17 cellular contexts compared by ENCODE assay signal in the genomic region with DNA sequence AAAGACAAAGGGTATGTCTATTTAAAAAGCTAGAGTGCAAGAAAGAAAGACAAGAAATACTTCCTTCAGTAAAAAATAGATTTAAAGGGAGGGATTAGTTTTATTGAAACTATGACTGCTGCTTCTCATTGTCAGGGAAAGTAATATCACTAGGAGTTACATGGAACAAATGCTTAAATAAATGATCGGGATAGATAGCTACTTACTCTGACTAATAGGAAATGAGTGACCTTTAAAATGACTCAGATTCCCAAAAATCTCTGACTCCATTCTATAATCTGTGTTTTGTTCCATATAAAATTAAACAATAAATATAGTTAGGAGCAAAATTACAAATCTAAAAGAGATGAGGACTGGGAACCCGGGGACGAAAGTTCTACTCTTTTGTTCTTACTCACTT.
A peak's percentile ranks its signal among the peaks of the same experiment; 100 is the strongest.
DNase-seq lines count a peak whose midpoint lies in the region; ATAC-seq, FAIRE-seq and TF ChIP-seq lines count a peak whose summit lies in the region.
"Had no signal": no experiment of that assay in that cellular context is flagged by ENCODE, and none has a peak within 500 bp of the region (broad histone marks: within the 10 kb centered on the region; RNA-seq: fewer than 3 reads in every experiment).

No MANE protein-coding gene starts in this region.

- H3K79me2 ChIP-seq in PC-3 (ENCODE audit: low read length), result no peaks in the 10 kb centered on the region
- no peaks in the 10 kb centered on the region for H3K79me2 ChIP-seq in endothelial cell of umbilical vein (ENCODE audit: control insufficient read depth, insufficient read depth, low read length)

- H3K4me2 ChIP-seq in PC-3 (ENCODE audit: low read length), result peak overlapping the region; percentile 54
- H3K4me2 ChIP-seq in endothelial cell of umbilical vein (ENCODE audit: insufficient read depth, low read length), result peak overlapping the region; percentile 55
- H3K4me2 ChIP-seq: BLaER1 treated with 17β-estradiol and CSF1 and Interleukin-3, amounts not matched to agents 10 nM and 100 nM had no signal

- H3K36me3 ChIP-seq in PC-3 (ENCODE audit: low read depth, low read length) (no peaks in the 10 kb centered on the region), endothelial cell of umbilical vein (ENCODE audit: control insufficient read depth in 2 of 2, extremely low read depth in 1 of 2, insufficient read depth in 2 of 2, low read length in 2 of 2) (no peaks in the 10 kb centered on the region)
- H3K36me3 ChIP-seq: BLaER1 treated with 17β-estradiol and CSF1 and Interleukin-3, amounts not matched to agents 10 nM and 100 nM had no signal

- peaks cover 2% of the 10 kb centered on the region for H3K4me1 Mint-ChIP-seq in CD14-positive monocyte
- H3K4me1 Mint-ChIP-seq: B cell; CD4-positive, CD25-positive, alpha-beta regulatory T cell; CD8-positive, alpha-beta memory T cell had no signal

- dilution Hi-C loops in endothelial cell of umbilical vein (cut with MboI; ENCODE audit: extremely low pct_ligation_motif_present, low sequenced_read_pairs), result no loop called here

- H3K27ac ChIP-seq in PC-3 (ENCODE audit: low read length) (peak overlapping the region; percentile 63), endothelial cell of umbilical vein (ENCODE audit: insufficient read depth, low read depth, low read length) (no peak overlapping the region)
- H3K27ac ChIP-seq: BLaER1 treated with 17β-estradiol and CSF1 and Interleukin-3, amounts not matched to agents 10 nM and 100 nM; GM23248 had no signal

- H3K9me3 ChIP-seq in PC-3 (ENCODE audit: low read length) (no peaks in the 10 kb centered on the region), endothelial cell of umbilical vein (replicated peaks; ENCODE audit: control insufficient read depth, insufficient read depth, low read length) (no peaks in the 10 kb centered on the region)
- H3K9me3 ChIP-seq: BLaER1 treated with 17β-estradiol and CSF1 and Interleukin-3, amounts not matched to agents 10 nM and 100 nM; Caco-2 had no signal

- H3K9ac ChIP-seq in PC-3 (ENCODE audit: low read length) (peak overlapping the region; percentile 20; the same call in 1 of the 2 replicates), endothelial cell of umbilical vein (replicated peaks; ENCODE audit: extremely low read depth, insufficient read depth, low read length) (no peak overlapping the region)
- H3K9ac ChIP-seq: BLaER1 treated with 17β-estradiol and CSF1 and Interleukin-3, amounts not matched to agents 10 nM and 100 nM; GM23248 had no signal

- H3K4me1 ChIP-seq in PC-3 (ENCODE audit: insufficient read depth, low read length), result peaks cover 11% of the 10 kb centered on the region
- H3K4me1 ChIP-seq in endothelial cell of umbilical vein (ENCODE audit: control insufficient read depth, extremely low read depth, insufficient read depth, low read length), result peaks cover 8% of the 10 kb centered on the region
- H3K4me1 ChIP-seq: BLaER1 treated with 17β-estradiol and CSF1 and Interleukin-3, amounts not matched to agents 10 nM and 100 nM; Caco-2 had no signal

- no peaks in the 10 kb centered on the region for H3K9me2 ChIP-seq in PC-3 (replicated peaks; ENCODE audit: low read length)

- H3F3A ChIP-seq in PC-3 (ENCODE audit: low read length, unreplicated experiment), result no peaks in the 10 kb centered on the region

- H3K27me3 ChIP-seq in PC-3 (ENCODE audit: low read length) (no peaks in the 10 kb centered on the region), endothelial cell of umbilical vein (ENCODE audit: control insufficient read depth in 2 of 2, insufficient read depth in 2 of 2, low read length in 2 of 2) (no peaks in the 10 kb centered on the region)
- H3K27me3 ChIP-seq: BLaER1 treated with 17β-estradiol and CSF1 and Interleukin-3, amounts not matched to agents 10 nM and 100 nM had no signal

- H3K27me3 Mint-ChIP-seq in CD14-positive monocyte (ENCODE audit: low read depth in 3 of 3), result peaks cover 0 to 1% (median 0%) of the 10 kb centered on the region in 3 donors
- H3K27me3 Mint-ChIP-seq: B cell; CD4-positive, CD25-positive, alpha-beta regulatory T cell; CD8-positive, alpha-beta memory T cell had no signal

- BruUV-seq in PC-3 (replicated peaks; lab: Mats Ljungman, UMichigan) (no TSS peak), endothelial cell of umbilical vein (replicated peaks; lab: Mats Ljungman, UMichigan) (no TSS peak)

- peak; percentile 3 for DNase-seq in H54 (ENCODE audit: insufficient read length, low spot score)
- peak; percentile 67 for DNase-seq in PC-3
- peak; percentile 37 for DNase-seq in endothelial cell of umbilical vein (ENCODE audit: low read depth, low spot score)
- DNase-seq in NK-92 treated with Interleukin-12 subunit alpha and Interleukin-12 subunit beta, amount 100 ng/mL, for 24 hours (lab: John Stamatoyannopoulos, UW), result no peak
- DNase-seq in CD14-positive monocyte (ENCODE audit: low spot score), result no peak
- DNase-seq: Caco-2; CD4-positive, CD25-positive, alpha-beta regulatory T cell; CD8-positive, alpha-beta memory T cell; GDM1; GM23248; HCEC 1CT had no signal

- H3K4me3 ChIP-seq in PC-3 (ENCODE audit: low read length), result no peak overlapping the region
- H3K4me3 ChIP-seq in endothelial cell of umbilical vein (replicated peaks in 1 of 3; ENCODE audit: insufficient read depth in 1 of 3, low read depth in 1 of 3, low read length in 3 of 3), result no peak overlapping the region
- H3K4me3 ChIP-seq: BLaER1 treated with 17β-estradiol and CSF1 and Interleukin-3, amounts not matched to agents 10 nM and 100 nM; GM23248 had no signal

- no peaks in the 10 kb centered on the region for H3K36me3 Mint-ChIP-seq in CD14-positive monocyte
- H3K36me3 Mint-ChIP-seq: CD4-positive, CD25-positive, alpha-beta regulatory T cell; CD8-positive, alpha-beta memory T cell had no signal

- CTCF ChIA-PET in PC-3 (lab: Charles Lee) (no interaction called here), endothelial cell of umbilical vein (lab: Charles Lee) (interaction anchor here (0.9 to 1.1 kb wide), 2 partner anchors 9 to 17 kb away, joined by 3 to 4 read pairs; no protein-coding TSS in a partner anchor)

- no peak overlapping the region for H3K4me3 Mint-ChIP-seq in CD14-positive monocyte
- H3K4me3 Mint-ChIP-seq: B cell; CD4-positive, CD25-positive, alpha-beta regulatory T cell; CD8-positive, alpha-beta memory T cell had no signal

- H3K9me1 ChIP-seq in endothelial cell of umbilical vein (replicated peaks; ENCODE audit: control insufficient read depth, extremely low read depth, insufficient read depth, low read length), result peaks cover 7% of the 10 kb centered on the region

- TF ChIP-seq CTCF in PC-3 (conservative IDR thresholded peaks at IDR 0.05; ENCODE audit: low read depth, low read length), result no peak
- no peak for TF ChIP-seq CTCF in endothelial cell of umbilical vein (IDR thresholded peaks at IDR 0.05; ENCODE audit: extremely low read depth in 1 of 2, insufficient read depth in 1 of 2, low read depth in 1 of 2, low read length in 2 of 2)
- no peak for TF ChIP-seq CTCF in CD14-positive monocyte (IDR thresholded peaks at IDR 0.05)

- no peaks in the 10 kb centered on the region for H4K20me1 ChIP-seq in PC-3 (ENCODE audit: low read length)
- no peaks in the 10 kb centered on the region for H4K20me1 ChIP-seq in endothelial cell of umbilical vein (replicated peaks; ENCODE audit: control insufficient read depth, extremely low read depth, insufficient read depth, low read length)
- H4K20me1 ChIP-seq: BLaER1 treated with 17β-estradiol and CSF1 and Interleukin-3, amounts not matched to agents 10 nM and 100 nM had no signal

- intact Hi-C loops in PC-3 (cut with micrococcal nuclease) (loop anchor here (5.0 kb wide), 2 partner anchors 71 to 286 kb away; no protein-coding TSS in a partner anchor), endothelial cell of umbilical vein (cut with micrococcal nuclease) (no loop called here), CD14-positive monocyte (cut with micrococcal nuclease) (no loop called here)

- FAIRE-seq in H54 (lab: Jason Lieb, UNC) (peak; percentile 27), endothelial cell of umbilical vein (lab: Jason Lieb, UNC) (peak; percentile 31)
- FAIRE-seq: D721Med, GM12892, GM18507 had no signal

- peak overlapping the region; percentile 39; the same call in 1 of the 2 replicates for H2AFZ ChIP-seq in PC-3 (ENCODE audit: low read length)
- H2AFZ ChIP-seq in endothelial cell of umbilical vein (ENCODE audit: low read depth, low read length), result peak overlapping the region; percentile 75
- H2AFZ ChIP-seq: GM23248 had no signal

- POLR2A ChIA-PET in PC-3 (lab: Charles Lee; ENCODE audit: unreplicated experiment) (interaction anchor here (0.5 kb wide), 1 partner anchor 11 kb away, joined by 5 read pairs; no protein-coding TSS in a partner anchor), endothelial cell of umbilical vein (lab: Charles Lee) (no interaction called here)

- peaks cover 0 to 3% (median 0%) of the 10 kb centered on the region in 7 donors for H3K9me3 Mint-ChIP-seq in CD14-positive monocyte

- no peak overlapping the region for H3K27ac Mint-ChIP-seq in CD14-positive monocyte
- H3K27ac Mint-ChIP-seq: B cell; CD4-positive, CD25-positive, alpha-beta regulatory T cell; CD8-positive, alpha-beta memory T cell had no signal

- TF ChIP-seq POLR2A in H54 (IDR thresholded peaks at IDR 0.05; ENCODE audit: low read depth, low read length) (no peak), endothelial cell of umbilical vein (IDR thresholded peaks at IDR 0.05; ENCODE audit: low read depth, low read length) (no peak)

- ATAC-seq in PC-3, result peak; percentile 92
- ATAC-seq in HG03175 (IDR thresholded peaks at IDR 0.05; ENCODE audit: unreplicated experiment), result no peak

TF ChIP-seq in endothelial cell of umbilical vein, 7 proteins besides CTCF, POLR2A, EP300 and RAD21:
- TF ChIP-seq, protein P1, sequence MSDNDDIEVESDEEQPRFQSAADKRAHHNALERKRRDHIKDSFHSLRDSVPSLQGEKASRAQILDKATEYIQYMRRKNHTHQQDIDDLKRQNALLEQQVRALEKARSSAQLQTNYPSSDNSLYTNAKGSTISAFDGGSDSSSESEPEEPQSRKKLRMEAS (IDR thresholded peaks at IDR 0.05; ENCODE audit: insufficient read depth, insufficient read length), result no peak
- TF ChIP-seq POLR2AphosphoS5 (IDR thresholded peaks at IDR 0.05; ENCODE audit: insufficient read depth, low read depth, low read length) (no peak), MYC (IDR thresholded peaks at IDR 0.05; ENCODE audit: low read depth, low read length) (no peak), JUN (IDR thresholded peaks at IDR 0.05; ENCODE audit: borderline replicate concordance, insufficient read depth, insufficient read length, low read depth) (peak; percentile 56), FOS (IDR thresholded peaks at IDR 0.05; ENCODE audit: borderline replicate concordance, insufficient read depth, low read length) (peak; percentile 72)

Comparison
In these comparisons a context has a peak if more than half of its experiments do, and no peak if none do; other contexts are left out.
1. DNase-seq: peak in H54 (single experiment), PC-3 (single experiment) and endothelial cell of umbilical vein (single experiment); none in NK-92 treated with Interleukin-12 subunit alpha and Interleukin-12 subunit beta, amount 100 ng/mL, for 24 hours (single experiment) and CD14-positive monocyte (single experiment).